Comparison of ENCODE assay signal across 8 cellular contexts in the genomic region with DNA sequence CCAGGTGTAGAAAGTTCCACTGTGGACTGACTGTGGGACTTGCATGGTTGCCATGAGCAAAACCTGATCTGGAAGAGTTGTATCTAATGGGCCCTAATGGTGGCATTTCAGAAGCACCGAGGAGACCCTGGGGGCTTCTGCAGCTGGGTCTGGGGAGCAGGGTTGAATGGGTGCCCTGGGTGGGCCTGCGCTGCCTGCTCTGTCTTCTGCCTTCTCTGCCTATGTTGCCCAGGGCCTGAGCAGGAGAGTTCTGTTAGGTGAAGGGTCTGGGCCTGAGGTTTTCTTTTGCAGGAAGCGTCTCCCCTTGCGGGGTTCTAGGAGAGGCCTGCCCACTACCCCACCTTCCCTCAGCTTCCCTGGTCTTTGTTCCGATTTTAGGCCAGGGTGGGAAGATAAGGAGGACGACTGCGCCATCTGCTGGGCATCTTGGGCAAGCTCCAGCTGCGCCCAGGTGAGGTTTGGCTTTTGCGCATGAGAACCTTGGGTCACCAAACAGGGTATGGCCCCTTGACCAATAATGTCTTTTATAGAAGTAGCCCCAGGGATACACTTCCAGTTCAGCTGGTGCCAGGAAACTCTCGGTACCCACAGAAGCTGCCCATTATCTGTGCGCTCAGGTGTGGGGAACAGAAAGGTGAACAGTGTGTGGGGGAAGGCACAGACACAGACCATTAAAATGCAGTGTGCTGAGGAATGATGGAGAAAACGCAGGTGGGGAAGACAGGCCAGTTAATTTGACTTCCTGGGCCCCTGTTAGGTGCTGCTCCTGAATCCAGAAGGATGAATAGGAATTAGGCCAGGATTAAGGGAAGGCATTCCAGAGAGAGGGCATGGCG. TPM values are rescaled to one million over a fixed set of nuclear protein-coding genes. Genes with fewer than 3 reads are reported as not detected.
DNase-seq lines count a peak whose midpoint lies in the region; ATAC-seq and TF ChIP-seq lines count a peak whose summit lies in the region.

No MANE protein-coding gene starts in this region.

- no peak overlapping the region for H3K27ac ChIP-seq in OCI-LY3 (ENCODE audit: low read length)
- H3K27ac ChIP-seq in aorta (ENCODE audit: low read depth in 1 of 2, low read length in 2 of 2): no peak overlapping the region

- ATAC-seq in GM19035 (IDR thresholded peaks at IDR 0.05; ENCODE audit: unreplicated experiment): peak; percentile 80
- ATAC-seq in HG03521 (IDR thresholded peaks at IDR 0.05; ENCODE audit: unreplicated experiment): peak; percentile 69
- ATAC-seq in activated T-cell treated with anti-CD3 and anti-CD28 coated beads, Interleukin-2, amount 50 U/mL, for 4 hours: peak; percentile 70 to 79
- ATAC-seq in aorta (ENCODE audit: low FRiP score): peak; percentile 62

- no peaks in the 10 kb centered on the region for H3K4me1 ChIP-seq in OCI-LY3 (ENCODE audit: low read length)
- H3K4me1 ChIP-seq in aorta (ENCODE audit: control insufficient read depth in 1 of 2, insufficient read depth in 2 of 2, low read length in 2 of 2): no peaks in the 10 kb centered on the region

- H3K4me1 Mint-ChIP-seq in activated T-cell treated with anti-CD3 and anti-CD28 coated beads, Interleukin-2, amount 50 U/mL, for 4 hours (ENCODE audit: low read depth): no peaks in the 10 kb centered on the region
- H3K4me1 Mint-ChIP-seq in osteocyte (ENCODE audit: unreplicated experiment): peaks cover 1% of the 10 kb centered on the region

- DNase-seq in BJ (ENCODE audit: low read depth) (no peak), fibroblast of the conjunctiva (ENCODE audit: low read depth) (peak; percentile 30), osteocyte (ENCODE audit: extremely low spot score, unreplicated experiment) (peak; percentile 85), aorta (peak; percentile 58 to 80)
- DNase-seq in activated T-cell treated with anti-CD3 and anti-CD28 coated beads, Interleukin-2, amount 50 U/mL, for 4 hours: peak; percentile 49

- H2AFZ ChIP-seq in OCI-LY3 (ENCODE audit: low read depth, low read length): peak overlapping the region; percentile 71; the same call in 1 of the 2 replicates

- TF ChIP-seq CTCF in BJ (IDR thresholded peaks at IDR 0.05; ENCODE audit: insufficient read depth, low read depth, low read length) (peak; percentile 87), OCI-LY3 (IDR thresholded peaks at IDR 0.05; ENCODE audit: low read depth, low read length) (peak; percentile 94), osteocyte (IDR thresholded peaks at IDR 0.05) (peak; percentile 90)

- H3K9ac ChIP-seq in OCI-LY3 (ENCODE audit: low read length): no peak overlapping the region

- POLR2A ChIA-PET in BJ (lab: Charles Lee): no interaction called here

- H3K27ac Mint-ChIP-seq in osteocyte (ENCODE audit: unreplicated experiment): no peak overlapping the region

- 33 to 34% methylated on average over 12 to 13 of the region's 13 CpGs for WGBS in aorta, 2 donors

- H3K79me2 ChIP-seq in OCI-LY3 (ENCODE audit: low read length): no peaks in the 10 kb centered on the region

- H3K9me3 ChIP-seq in OCI-LY3 (ENCODE audit: insufficient read depth, low read length) (no peaks in the 10 kb centered on the region), aorta (ENCODE audit: control insufficient read depth, low read length) (no peaks in the 10 kb centered on the region)

- no peak overlapping the region for H3K4me2 ChIP-seq in OCI-LY3 (ENCODE audit: low read length)

- CTCF ChIA-PET in BJ (lab: Yijun Ruan, JAX): interaction anchor here (0.6 to 6.7 kb wide), 34 partner anchors 8 to 799 kb away, joined by 3 to 31 read pairs (median 4); no protein-coding TSS in a partner anchor

- no peaks in the 10 kb centered on the region for H4K20me1 ChIP-seq in OCI-LY3 (ENCODE audit: insufficient read depth, low read length)

- H3K27me3 ChIP-seq in BJ (ENCODE audit: control insufficient read depth, insufficient read depth, low read length): peaks cover 2% of the 10 kb centered on the region; the same call in 1 of the 2 replicates
- peaks cover 38% of the 10 kb centered on the region for H3K27me3 ChIP-seq in OCI-LY3 (ENCODE audit: low read depth, low read length)
- no peaks in the 10 kb centered on the region for H3K27me3 ChIP-seq in aorta (ENCODE audit: control insufficient read depth in 1 of 2, insufficient read depth in 2 of 2, low read length in 1 of 2)

- peaks cover 7% of the 10 kb centered on the region for H3K36me3 Mint-ChIP-seq in activated T-cell treated with anti-CD3 and anti-CD28 coated beads, Interleukin-2, amount 50 U/mL, for 4 hours (ENCODE audit: insufficient read depth)
- peaks cover 8% of the 10 kb centered on the region for H3K36me3 Mint-ChIP-seq in osteocyte (ENCODE audit: unreplicated experiment)

- H3K4me3 Mint-ChIP-seq in activated T-cell treated with anti-CD3 and anti-CD28 coated beads, Interleukin-2, amount 50 U/mL, for 4 hours: no peak overlapping the region
- no peak overlapping the region for H3K4me3 Mint-ChIP-seq in osteocyte (ENCODE audit: unreplicated experiment)

- peaks cover 6% of the 10 kb centered on the region for H3K27me3 Mint-ChIP-seq in activated T-cell treated with anti-CD3 and anti-CD28 coated beads, Interleukin-2, amount 50 U/mL, for 4 hours (ENCODE audit: low read depth)
- peaks cover 13% of the 10 kb centered on the region for H3K27me3 Mint-ChIP-seq in osteocyte (ENCODE audit: unreplicated experiment)

- H3K36me3 ChIP-seq in BJ (ENCODE audit: control insufficient read depth, insufficient read depth, low read length) (no peaks in the 10 kb centered on the region), OCI-LY3 (replicated peaks; ENCODE audit: low read depth, low read length) (no peaks in the 10 kb centered on the region), aorta (ENCODE audit: control insufficient read depth in 1 of 2, insufficient read depth in 2 of 2, low read length in 1 of 2) (no peaks in the 10 kb centered on the region)

- intact Hi-C loops in aorta (cut with DNase I): loop anchor here (2.0 to 10.0 kb wide), 4 partner anchors 131 to 781 kb away; no protein-coding TSS in a partner anchor

- no peak overlapping the region for H3K4me3 ChIP-seq in BJ (ENCODE audit: low read depth, low read length)
- H3K4me3 ChIP-seq in OCI-LY3 (ENCODE audit: low read length): no peak overlapping the region
- no peak overlapping the region for H3K4me3 ChIP-seq in aorta (ENCODE audit: low read length in 2 of 2)

- no peaks in the 10 kb centered on the region for H3K9me3 Mint-ChIP-seq in activated T-cell treated with anti-CD3 and anti-CD28 coated beads, Interleukin-2, amount 50 U/mL, for 4 hours
- no peaks in the 10 kb centered on the region for H3K9me3 Mint-ChIP-seq in osteocyte (ENCODE audit: unreplicated experiment)

RNA-seq across cellular contexts. Expression of a gene that starts 23.2 kb away (rescaled TPM):
- polyA plus RNA-seq in BJ (2011; rRNA removed): 68.1 and 89.9 TPM in 2 replicates
- 39.2 and 67.4 TPM in 2 replicates for polyA minus RNA-seq in BJ (2011; rRNA and poly(A)+ RNA removed)
- total RNA-seq in activated T-cell treated with anti-CD3 and anti-CD28 coated beads, Interleukin-2, amount 50 U/mL, for 4 hours: 10 to 100 TPM; 47.0 to 55.4 (median 53.1) TPM
- 69.4 and 71.4 TPM in 2 replicates for total RNA-seq in osteocyte
- 10 to 100 TPM; 30.2 to 37.5 TPM for total RNA-seq in aorta
- polyA plus RNA-seq in aorta: 10 to 100 TPM; 23.6 to 28.9 TPM

RNA-seq across cellular contexts. Expression of a gene that starts 30.1 kb away (rescaled TPM):
- 9.6 and 13.3 TPM in 2 replicates for polyA plus RNA-seq in BJ (2011; rRNA removed)
- polyA minus RNA-seq in BJ (2011; rRNA and poly(A)+ RNA removed): 13.7 and 21.4 TPM in 2 replicates
- 1 to 10 TPM; 5.1 to 10.0 (median 8.5) TPM for total RNA-seq in activated T-cell treated with anti-CD3 and anti-CD28 coated beads, Interleukin-2, amount 50 U/mL, for 4 hours
- total RNA-seq in osteocyte: 102 and 103 TPM in 2 replicates
- 10 to 100 TPM in 1 of 2 donors, 1 to 10 TPM in 1; 4.7 to 15.3 TPM for total RNA-seq in aorta
- 1 to 10 TPM; 3.3 to 6.0 TPM for polyA plus RNA-seq in aorta
